ENCODE assay signal across 1 cellular context in genomic region chr5:52469420-52469819, GRCh38.
TF ChIP-seq lines count a peak whose summit lies in the region.

No MANE protein-coding gene starts in this region.

TF ChIP-seq in HepG2, 621 proteins besides CTCF, POLR2A, EP300 and RAD21 (continued from another document):
- TF ChIP-seq HMGXB4 (CRISPR knock-in tag; IDR thresholded peaks at IDR 0.05; ENCODE audit: borderline replicate concordance in 1 of 2, low read depth in 1 of 2) (no peak), JDP2 (CRISPR knock-in tag; IDR thresholded peaks at IDR 0.05; ENCODE audit: borderline replicate concordance) (no peak), MTF2 (CRISPR knock-in tag; IDR thresholded peaks at IDR 0.05; ENCODE audit: borderline replicate concordance) (no peak), ZNF468 (CRISPR knock-in tag; IDR thresholded peaks at IDR 0.05) (no peak), ISX (CRISPR knock-in tag; conservative IDR thresholded peaks at IDR 0.05) (no peak), CEBPZ (IDR thresholded peaks at IDR 0.05; ENCODE audit: low read length) (no peak), ZNF773 (CRISPR knock-in tag; IDR thresholded peaks at IDR 0.05; ENCODE audit: borderline replicate concordance) (no peak), NCOA5 (CRISPR knock-in tag; IDR thresholded peaks at IDR 0.05) (no peak), MXD4 (CRISPR knock-in tag; IDR thresholded peaks at IDR 0.05) (no peak), ZFY (CRISPR knock-in tag; IDR thresholded peaks at IDR 0.05) (no peak), YEATS4 (CRISPR knock-in tag; IDR thresholded peaks at IDR 0.05; ENCODE audit: borderline replicate concordance) (no peak), ESRRA (CRISPR knock-in tag; IDR thresholded peaks at IDR 0.05; ENCODE audit: low read depth) (no peak)
- TF ChIP-seq, protein P1, sequence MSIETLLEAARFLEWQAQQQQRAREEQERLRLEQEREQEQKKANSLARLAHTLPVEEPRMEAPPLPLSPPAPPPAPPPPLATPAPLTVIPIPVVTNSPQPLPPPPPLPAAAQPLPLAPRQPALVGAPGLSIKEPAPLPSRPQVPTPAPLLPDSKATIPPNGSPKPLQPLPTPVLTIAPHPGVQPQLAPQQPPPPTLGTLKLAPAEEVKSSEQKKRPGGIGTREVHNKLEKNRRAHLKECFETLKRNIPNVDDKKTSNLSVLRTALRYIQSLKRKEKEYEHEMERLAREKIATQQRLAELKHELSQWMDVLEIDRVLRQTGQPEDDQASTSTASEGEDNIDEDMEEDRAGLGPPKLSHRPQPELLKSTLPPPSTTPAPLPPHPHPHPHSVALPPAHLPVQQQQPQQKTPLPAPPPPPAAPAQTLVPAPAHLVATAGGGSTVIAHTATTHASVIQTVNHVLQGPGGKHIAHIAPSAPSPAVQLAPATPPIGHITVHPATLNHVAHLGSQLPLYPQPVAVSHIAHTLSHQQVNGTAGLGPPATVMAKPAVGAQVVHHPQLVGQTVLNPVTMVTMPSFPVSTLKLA (IDR thresholded peaks at IDR 0.05): no peak
